15 cellular contexts compared by ENCODE assay signal in genomic region chr11:126403039-126403438, GRCh38. TPM values are rescaled to one million over a fixed set of nuclear protein-coding genes. Genes with fewer than 3 reads are reported as not detected.
A peak's percentile ranks its signal among the peaks of the same experiment; 100 is the strongest.
DNase-seq lines count a peak whose midpoint lies in the region; FAIRE-seq and TF ChIP-seq lines count a peak whose summit lies in the region.
"Had no signal": no experiment of that assay in that cellular context is flagged by ENCODE, and none has a peak within 500 bp of the region (broad histone marks: within the 10 kb centered on the region; RNA-seq: fewer than 3 reads in every experiment).

No MANE protein-coding gene starts in this region.

- H3K4me3 ChIP-seq in PC-9 (peak overlapping the region; percentile 29; the same call in 1 of the 2 replicates), fibroblast of the aortic adventitia (ENCODE audit: low read depth, low read length) (no peak overlapping the region), suprapubic skin (no peak overlapping the region)
- H3K4me3 ChIP-seq: BLaER1, MG63 had no signal

- TF ChIP-seq CTCF in PC-9 (conservative IDR thresholded peaks at IDR 0.05) = no peak
- TF ChIP-seq CTCF in fibroblast of the aortic adventitia (IDR thresholded peaks at IDR 0.05; ENCODE audit: insufficient read depth, low read length) = no peak
- TF ChIP-seq CTCF in suprapubic skin (IDR thresholded peaks at IDR 0.05) = no peak

- DNase-seq in GM12892 (ENCODE audit: insufficient read length) = no peak
- peak; percentile 91 to 97 for DNase-seq in PC-9
- peak; percentile 22 for DNase-seq in fibroblast of the aortic adventitia (ENCODE audit: low read depth)
- DNase-seq in suprapubic skin (ENCODE audit: low spot score in 2 of 2) = peak in 1 of 2 donors; percentile 78
- DNase-seq in HuH-7.5 (ENCODE audit: low spot score) = no peak
- no peak for DNase-seq in SW 1271 (lab: John Stamatoyannopoulos, UW)
- no peak for DNase-seq in activated CD4-positive, alpha-beta T cell treated with anti-CD3 and anti-CD28 coated beads, Interleukin-2, amount 50 U/mL, for 4 hours
- DNase-seq in frontal cortex (ENCODE audit: low spot score in 2 of 2) = no peak
- DNase-seq: activated CD4-positive, alpha-beta T cell treated with anti-CD3 and anti-CD28 coated beads, Interleukin-2, amount 10 ng/mL, durations not matched to agents 24 days and 14 days; anterior cingulate cortex; GF-D8; MG63; NCI-H2171 treated with DMSO at 0.1 percent for 48 hours; stimulated activated CD4-positive, alpha-beta T cell treated with anti-CD3 and anti-CD28 coated beads, Interleukin-1b, Interleukin-23, amount 100 ng/mL, for 48 hours had no signal

- H3K36me3 ChIP-seq in PC-9 (ENCODE audit: low read depth) (peaks cover 4% of the 10 kb centered on the region), suprapubic skin (peaks cover 10% of the 10 kb centered on the region)

- intact Hi-C loops in PC-9 (cut with micrococcal nuclease; ENCODE audit: unreplicated experiment) = loop anchor here (1.0 to 2.0 kb wide), 4 partner anchors 16 to 93 kb away; partner anchors contain the start of gene ST3GAL4

- H3K4me1 ChIP-seq in PC-9 (replicated peaks; ENCODE audit: insufficient read depth) (peaks cover 65% of the 10 kb centered on the region), suprapubic skin (peaks cover 39% of the 10 kb centered on the region)

- peaks cover 53% of the 10 kb centered on the region for H3K79me2 ChIP-seq in PC-9 (ENCODE audit: low read depth)

- H3K9me3 ChIP-seq in PC-9 (ENCODE audit: insufficient read depth, low read depth) (no peaks in the 10 kb centered on the region), suprapubic skin (no peaks in the 10 kb centered on the region)
- H3K9me3 ChIP-seq: BLaER1, MG63 had no signal

- H3K27me3 ChIP-seq in PC-9 (ENCODE audit: insufficient read depth, low read depth) = no peaks in the 10 kb centered on the region
- H3K27me3 ChIP-seq in suprapubic skin = no peaks in the 10 kb centered on the region
- H3K27me3 ChIP-seq: BLaER1, MG63 had no signal

- TF ChIP-seq EP300 in suprapubic skin (IDR thresholded peaks at IDR 0.05) = no peak

- peaks cover 43% of the 10 kb centered on the region; the same call in 1 of the 2 replicates for H3F3A ChIP-seq in PC-9 (ENCODE audit: insufficient read depth, low read depth)

- WGBS in suprapubic skin = 49% methylated on average over 7 of the region's 11 CpGs

- BruUV-seq in PC-9 (replicated peaks; lab: Mats Ljungman, UMichigan) = no TSS peak

- H4K20me1 ChIP-seq in PC-9 (ENCODE audit: insufficient read depth) = no peaks in the 10 kb centered on the region

- CTCF ChIA-PET in PC-9 (lab: Charles Lee) = interaction anchor here (0.6 kb wide), 1 partner anchor 39 kb away, joined by 4 read pairs; no protein-coding TSS in a partner anchor

- peak; percentile 33 for FAIRE-seq in GM12892 (lab: Jason Lieb, UNC)
- no peak for FAIRE-seq in frontal cortex (lab: Jason Lieb, UNC)

- H3K4me2 ChIP-seq in PC-9 = peak overlapping the region; percentile 85

- peak overlapping the region; percentile 61 for H2AFZ ChIP-seq in PC-9

- TF ChIP-seq POLR2A in GM12892 (IDR thresholded peaks at IDR 0.05; ENCODE audit: low read depth, low read length) = no peak
- no peak for TF ChIP-seq POLR2A in suprapubic skin (IDR thresholded peaks at IDR 0.05)

- POLR2A ChIA-PET in PC-9 (lab: Charles Lee; ENCODE audit: unreplicated experiment) = interaction anchor here (0.6 to 1.0 kb wide), 2 partner anchors 12 to 63 kb away, joined by 7 to 15 read pairs; no protein-coding TSS in a partner anchor

- H3K27ac ChIP-seq in PC-9 (peak overlapping the region; percentile 91), suprapubic skin (peak overlapping the region; percentile 77)
- H3K27ac ChIP-seq: BLaER1 had no signal

- no peaks in the 10 kb centered on the region for H3K9me2 ChIP-seq in PC-9 (ENCODE audit: insufficient read depth)

RNA-seq across cellular contexts. Expression of gene ST3GAL4, which starts 47.6 kb away (rescaled TPM):
- polyA plus RNA-seq in GM12892 (2012; ENCODE audit: missing spikeins) = 4.3 TPM
- total RNA-seq in PC-9 (2021) (44.1 and 46.2 TPM in 2 replicates), fibroblast of the aortic adventitia (ENCODE audit: low replicate concordance) (9.6 and 25.4 TPM in 2 replicates), suprapubic skin (10 to 100 TPM; 23.6 to 30.9 (median 26.9) TPM), frontal cortex (15.9 TPM)

Comparison
In these comparisons a context has a peak if more than half of its experiments do, and no peak if none do; other contexts are left out.
1. DNase-seq: peak in PC-9 (2 of 2) and fibroblast of the aortic adventitia (single experiment); none in GM12892 (single experiment), HuH-7.5 (single experiment), SW 1271 (0 of 2), activated CD4-positive, alpha-beta T cell treated with anti-CD3 and anti-CD28 coated beads, Interleukin-2, amount 50 U/mL, for 4 hours (0 of 2) and frontal cortex (0 of 2).